16 cellular contexts compared by ENCODE assay signal in the genomic region with DNA sequence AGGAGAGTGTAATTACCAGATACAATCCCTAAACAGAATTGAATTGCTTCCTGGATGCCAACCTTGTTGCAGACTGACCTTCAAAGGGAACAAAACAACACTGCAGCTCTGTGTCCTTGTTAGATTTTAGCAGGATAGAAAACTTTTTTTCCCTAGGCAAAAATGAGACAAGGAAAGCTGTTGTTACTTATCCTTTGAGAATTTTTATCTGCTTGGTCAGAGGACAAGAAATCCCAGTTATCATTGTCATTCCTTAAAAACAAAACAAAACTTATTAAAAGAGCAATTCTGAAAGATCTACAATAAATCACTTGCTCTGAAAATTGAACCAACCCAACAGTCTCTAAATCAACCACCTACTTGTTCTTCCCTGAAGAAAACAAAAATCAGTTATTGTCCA.
DNase-seq lines count a peak whose midpoint lies in the region; ATAC-seq, FAIRE-seq and TF ChIP-seq lines count a peak whose summit lies in the region.
"Had no signal": no experiment of that assay in that cellular context is flagged by ENCODE, and none has a peak within 500 bp of the region (broad histone marks: within the 10 kb centered on the region; RNA-seq: fewer than 3 reads in every experiment).

No MANE protein-coding gene starts in this region.

- H3K4me1 ChIP-seq in GM23338 (ENCODE audit: insufficient read depth) = no peaks in the 10 kb centered on the region
- no peaks in the 10 kb centered on the region for H3K4me1 ChIP-seq in H1 (replicated peaks in 1 of 4; ENCODE audit: control insufficient read depth in 3 of 4, insufficient read depth in 4 of 4, low read length in 3 of 4)
- H3K4me1 ChIP-seq in smooth muscle cell (ENCODE audit: low read depth) = no peaks in the 10 kb centered on the region

- H4K5ac ChIP-seq in H1 (ENCODE audit: insufficient read length, low read depth, low read length) = no peak overlapping the region

- H3K27me3 Mint-ChIP-seq in GM23338 (ENCODE audit: insufficient read depth, low read depth, poor library complexity) (no peaks in the 10 kb centered on the region), nephron progenitor cell (ENCODE audit: low read depth, poor library complexity) (no peaks in the 10 kb centered on the region)
- H3K27me3 Mint-ChIP-seq in activated CD4-positive, alpha-beta T cell treated with anti-CD3 and anti-CD28 coated beads, Interleukin-2, amount 10 ng/mL, durations not matched to agents 24 days and 14 days = no peaks in the 10 kb centered on the region
- H3K27me3 Mint-ChIP-seq: B cell; CD4-positive, alpha-beta T cell had no signal

- no peak overlapping the region for H3K4me3 ChIP-seq in GM23338
- no peak overlapping the region for H3K4me3 ChIP-seq in H1 (ENCODE audit: extremely low read depth in 1 of 4, insufficient read depth in 2 of 4, low read depth in 3 of 4, low read length in 4 of 4)
- no peak overlapping the region for H3K4me3 ChIP-seq in smooth muscle cell
- no peak overlapping the region for H3K4me3 ChIP-seq in MG63

- no peaks in the 10 kb centered on the region for H3K4me1 Mint-ChIP-seq in GM23338
- H3K4me1 Mint-ChIP-seq in nephron progenitor cell = peaks cover 37% of the 10 kb centered on the region
- H3K4me1 Mint-ChIP-seq in activated CD4-positive, alpha-beta T cell treated with anti-CD3 and anti-CD28 coated beads, Interleukin-2, amount 10 ng/mL, durations not matched to agents 24 days and 14 days = no peaks in the 10 kb centered on the region
- H3K4me1 Mint-ChIP-seq: B cell had no signal

- H3F3A ChIP-seq in GM23338 (replicated peaks; ENCODE audit: low read depth) = no peaks in the 10 kb centered on the region
- H3F3A ChIP-seq in smooth muscle cell (ENCODE audit: low read depth) = no peaks in the 10 kb centered on the region

- H3K4ac ChIP-seq in H1 (replicated peaks; ENCODE audit: insufficient read length, low read depth, low read length) = no peak overlapping the region

- no peak overlapping the region for H3K23ac ChIP-seq in H1 (ENCODE audit: insufficient read length)

- no peak overlapping the region for H3K56ac ChIP-seq in H1 (replicated peaks; ENCODE audit: insufficient read length, low read depth, low read length)

- H3K27me3 ChIP-seq in GM23338 (ENCODE audit: insufficient read depth) (no peaks in the 10 kb centered on the region), H1 (replicated peaks in 1 of 4; ENCODE audit: control insufficient read depth in 3 of 4, extremely low read depth in 1 of 4, insufficient read depth in 3 of 4, low read length in 3 of 4) (no peaks in the 10 kb centered on the region), smooth muscle cell (ENCODE audit: low read depth) (no peaks in the 10 kb centered on the region), MG63 (no peaks in the 10 kb centered on the region)

- H4K20me1 ChIP-seq in GM23338 (replicated peaks; ENCODE audit: insufficient read depth) (no peaks in the 10 kb centered on the region), H1 (replicated peaks in 1 of 2; ENCODE audit: control insufficient read depth in 1 of 2, insufficient read depth in 2 of 2, low read length in 2 of 2) (no peaks in the 10 kb centered on the region), smooth muscle cell (ENCODE audit: low read depth) (no peaks in the 10 kb centered on the region)

- H3K9ac ChIP-seq in H1 (replicated peaks in 1 of 4; ENCODE audit: extremely low read depth in 1 of 4, low read depth in 3 of 4, low read length in 3 of 4) (no peak overlapping the region), smooth muscle cell (ENCODE audit: low read depth) (no peak overlapping the region)

- no peak for TF ChIP-seq POLR2A in H1 (IDR thresholded peaks at IDR 0.05; ENCODE audit: control extremely low read depth in 1 of 2, low read depth in 2 of 2, low read length in 2 of 2)

- no peak overlapping the region for H2BK20ac ChIP-seq in H1 (ENCODE audit: low read length)

- no peaks in the 10 kb centered on the region for H3K79me1 ChIP-seq in H1 (ENCODE audit: low read depth, low read length)

- H4K91ac ChIP-seq in H1 (replicated peaks; ENCODE audit: insufficient read length, low read length) = no peak overlapping the region

- H4K8ac ChIP-seq in H1 (ENCODE audit: extremely low read depth, insufficient read depth, low read length) = no peak overlapping the region

- H3K9me2 ChIP-seq in GM23338 (ENCODE audit: insufficient read depth) = 0 out of 2 replicates have a peak, but pooled peaks cover 3% of the 10 kb centered on the region

- H3K4me2 ChIP-seq in GM23338 (no peak overlapping the region), H1 (ENCODE audit: insufficient read depth in 1 of 2, low read depth in 2 of 2, low read length in 2 of 2) (no peak overlapping the region), smooth muscle cell (no peak overlapping the region)

- H3K79me2 ChIP-seq in GM23338 (replicated peaks; ENCODE audit: insufficient read depth) (no peaks in the 10 kb centered on the region), H1 (ENCODE audit: control insufficient read depth in 1 of 2, insufficient read depth in 2 of 2, low read length in 2 of 2) (no peaks in the 10 kb centered on the region), smooth muscle cell (ENCODE audit: low read depth) (no peaks in the 10 kb centered on the region)

- FAIRE-seq in H1 (lab: Jason Lieb, UNC) = no peak
- FAIRE-seq: GM12892, H54 had no signal

- H3K27ac ChIP-seq in GM23338 (ENCODE audit: low read depth) (no peak overlapping the region), H1 (ENCODE audit: low read depth, low read length) (no peak overlapping the region), smooth muscle cell (ENCODE audit: low read depth) (no peak overlapping the region)

- no peak for TF ChIP-seq EP300 in H1 (IDR thresholded peaks at IDR 0.05; ENCODE audit: borderline replicate concordance in 1 of 2, low read depth in 2 of 2, low read length in 2 of 2)

- H3K9me3 Mint-ChIP-seq in GM23338 (no peaks in the 10 kb centered on the region), nephron progenitor cell (peaks cover 17% of the 10 kb centered on the region)
- H3K9me3 Mint-ChIP-seq in activated CD4-positive, alpha-beta T cell treated with anti-CD3 and anti-CD28 coated beads, Interleukin-2, amount 10 ng/mL, durations not matched to agents 24 days and 14 days = no peaks in the 10 kb centered on the region

- no peak overlapping the region for H2BK12ac ChIP-seq in H1 (ENCODE audit: low read depth, low read length)

- CTCF ChIA-PET in H1 (lab: Charles Lee; ENCODE audit: partially characterized antibody) = no interaction called here

- POLR2A ChIA-PET in H1 (lab: Charles Lee; ENCODE audit: partially characterized antibody) = no interaction called here

- H3K9me3 ChIP-seq in H1 (ENCODE audit: insufficient read depth in 2 of 2, low read depth in 1 of 2, low read length in 1 of 2) (no peaks in the 10 kb centered on the region), smooth muscle cell (replicated peaks; ENCODE audit: low read depth) (no peaks in the 10 kb centered on the region), MG63 (no peaks in the 10 kb centered on the region)

- H3K14ac ChIP-seq in H1 (ENCODE audit: insufficient read length) = no peak overlapping the region

- H3K27ac Mint-ChIP-seq in GM23338 (no peak overlapping the region), nephron progenitor cell (peak overlapping the region; percentile 86)
- H3K27ac Mint-ChIP-seq in activated CD4-positive, alpha-beta T cell treated with anti-CD3 and anti-CD28 coated beads, Interleukin-2, amount 10 ng/mL, durations not matched to agents 24 days and 14 days = no peak overlapping the region
- H3K27ac Mint-ChIP-seq: B cell; CD4-positive, alpha-beta T cell had no signal

- no peak overlapping the region for H3K18ac ChIP-seq in H1 (ENCODE audit: extremely low read depth, low read length)

- ATAC-seq in GM23338 (no peak), GM21360 (IDR thresholded peaks at IDR 0.05; ENCODE audit: unreplicated experiment) (no peak)

- TF ChIP-seq CTCF in GM23338 (conservative IDR thresholded peaks at IDR 0.05; ENCODE audit: low read depth in 2 of 2) (no peak), H1 (IDR thresholded peaks at IDR 0.05; ENCODE audit: control extremely low read depth in 1 of 3, insufficient read depth in 1 of 3, low read depth in 1 of 3, low read length in 3 of 3) (no peak), nephron progenitor cell (IDR thresholded peaks at IDR 0.05) (no peak), smooth muscle cell (IDR thresholded peaks at IDR 0.05; ENCODE audit: borderline replicate concordance, insufficient read depth, poor library complexity, severe bottlenecking) (no peak)

- no peak for TF ChIP-seq RAD21 in H1 (IDR thresholded peaks at IDR 0.05 in 1 of 2, conservative IDR thresholded peaks at IDR 0.05 in 1 of 2; ENCODE audit: low read depth in 2 of 2, low read length in 2 of 2)

- H2AK5ac ChIP-seq in H1 (ENCODE audit: low read depth, low read length) = no peak overlapping the region

- no peak overlapping the region for H3K4me3 Mint-ChIP-seq in GM23338
- no peak overlapping the region for H3K4me3 Mint-ChIP-seq in nephron progenitor cell
- no peak overlapping the region for H3K4me3 Mint-ChIP-seq in activated CD4-positive, alpha-beta T cell treated with anti-CD3 and anti-CD28 coated beads, Interleukin-2, amount 10 ng/mL, durations not matched to agents 24 days and 14 days
- H3K4me3 Mint-ChIP-seq: B cell; CD4-positive, alpha-beta T cell had no signal

- H3K36me3 ChIP-seq in GM23338 (ENCODE audit: insufficient read depth) (no peaks in the 10 kb centered on the region), H1 (ENCODE audit: control insufficient read depth in 2 of 4, insufficient read depth in 4 of 4, low read length in 3 of 4) (no peaks in the 10 kb centered on the region), smooth muscle cell (ENCODE audit: low read depth) (no peaks in the 10 kb centered on the region), MG63 (no peaks in the 10 kb centered on the region)

- no peaks in the 10 kb centered on the region for H3K36me3 Mint-ChIP-seq in GM23338 (ENCODE audit: low read depth)
- H3K36me3 Mint-ChIP-seq in nephron progenitor cell (ENCODE audit: low read depth) = peaks cover 6% of the 10 kb centered on the region
- no peaks in the 10 kb centered on the region for H3K36me3 Mint-ChIP-seq in activated CD4-positive, alpha-beta T cell treated with anti-CD3 and anti-CD28 coated beads, Interleukin-2, amount 10 ng/mL, durations not matched to agents 24 days and 14 days (ENCODE audit: low read depth)

- H2AFZ ChIP-seq in GM23338 = 0 out of 2 replicates have a peak overlapping the region, but pooled peaks have one; percentile 4
- H2AFZ ChIP-seq in H1 (ENCODE audit: low read length) = peak overlapping the region; percentile 56; the same call in 1 of the 2 replicates
- peak overlapping the region; percentile 5 for H2AFZ ChIP-seq in smooth muscle cell (ENCODE audit: low read depth)

- DNase-seq in GM23338 (ENCODE audit: low spot score) (no peak), H1 (ENCODE audit: low read depth in 1 of 2, low spot score in 2 of 2) (no peak), nephron progenitor cell (no peak), smooth muscle cell (lab: John Stamatoyannopoulos, UW; ENCODE audit: unreplicated experiment) (no peak), MG63 (no peak)
- no peak for DNase-seq in activated CD4-positive, alpha-beta T cell treated with anti-CD3 and anti-CD28 coated beads, Interleukin-2, amount 10 ng/mL, durations not matched to agents 24 days and 14 days
- DNase-seq: ACHN; CD4-positive, alpha-beta T cell; DMS153; DMS79 treated with DMSO at 0.1 percent for 48 hours; EL; GDM1 had no signal

- intact Hi-C loops in activated CD4-positive, alpha-beta T cell treated with anti-CD3 and anti-CD28 coated beads, Interleukin-2, amount 10 ng/mL, durations not matched to agents 24 days and 14 days (cut with micrococcal nuclease) = no loop called here

- no peak overlapping the region for H2BK5ac ChIP-seq in H1 (ENCODE audit: low read depth, low read length)

- no peak overlapping the region for H2BK120ac ChIP-seq in H1 (replicated peaks; ENCODE audit: low read depth, low read length)

- no peak overlapping the region for H2BK15ac ChIP-seq in H1 (ENCODE audit: low read length)

- H3K23me2 ChIP-seq in H1 (ENCODE audit: low read depth, low read length) = no peaks in the 10 kb centered on the region

Comparison
In these comparisons a context has a peak if more than half of its experiments do, and no peak if none do; other contexts are left out.
1. H2AFZ ChIP-seq: peak in every context shown above with its lines; median percentile 56 in H1; 5 in smooth muscle cell; 4 in GM23338.